Comparison of ENCODE assay signal across 28 cellular contexts in the genomic region with DNA sequence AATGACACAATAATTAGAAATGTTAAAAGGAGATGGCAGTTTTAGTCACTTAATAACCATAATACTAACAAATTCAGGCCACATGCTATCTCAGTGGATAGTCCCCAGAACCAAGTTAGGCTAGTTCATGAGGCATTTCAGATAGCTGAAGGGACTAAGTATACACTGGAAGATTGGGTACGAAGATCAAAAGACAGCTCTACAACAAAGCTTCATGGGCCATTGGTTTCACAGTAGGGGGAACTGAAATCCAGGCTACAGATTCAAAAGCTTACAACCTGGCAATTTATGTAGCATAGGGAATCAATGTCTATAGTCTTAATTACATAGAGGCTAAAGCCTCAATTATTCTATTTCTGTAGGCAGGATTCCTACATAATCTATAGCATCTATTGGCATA.
"Had no signal": no experiment of that assay in that cellular context is flagged by ENCODE, and none has a peak within 500 bp of the region (broad histone marks: within the 10 kb centered on the region; RNA-seq: fewer than 3 reads in every experiment).

No MANE protein-coding gene starts in this region.

- H3K27ac ChIP-seq: left lung, lower lobe of right lung, pancreas, prostate gland, skin epidermis, suprapubic skin, thoracic aorta, tibial artery, upper lobe of right lung had no signal

- H3K36me3 ChIP-seq: left lung, lower lobe of right lung, pancreas, prostate gland, suprapubic skin, thoracic aorta, tibial artery, upper lobe of right lung had no signal

- H3K36me3 Mint-ChIP-seq: mesothelial cell of epicardium, natural killer cell had no signal

- H3K27me3 ChIP-seq: left lung, pancreas, suprapubic skin, tibial artery, upper lobe of right lung had no signal

- H3K4me1 Mint-ChIP-seq: mesothelial cell of epicardium, nephron progenitor cell had no signal

- H3K27ac Mint-ChIP-seq: mesothelial cell of epicardium; naive B cell; natural killer cell; nephron progenitor cell; stimulated activated naive CD8-positive, alpha-beta T cell treated with anti-CD3 and anti-CD28 coated beads, Interleukin-15, Interleukin-2, amounts not matched to agents 100 ng/mL and 50 ng/mL, for 24 hours had no signal

- H3K4me3 ChIP-seq: left lung, lower lobe of right lung, pancreas, prostate gland, skin epidermis, suprapubic skin, thoracic aorta, tibial artery, upper lobe of right lung had no signal

- H3K9me3 ChIP-seq: pancreas, prostate gland, suprapubic skin, thoracic aorta, tibial artery, upper lobe of right lung had no signal

- H3K9me3 Mint-ChIP-seq: natural killer cell; stimulated activated naive CD8-positive, alpha-beta T cell treated with anti-CD3 and anti-CD28 coated beads, Interleukin-15, Interleukin-2, amounts not matched to agents 100 ng/mL and 50 ng/mL, for 24 hours had no signal

- DNase-seq: kidney glomerular epithelial cell; left cardiac atrium; left lung; lower lobe of right lung; mesendoderm; naive B cell; natural killer cell; nephron progenitor cell; nucleus accumbens; pancreas; posterior cingulate gyrus; retina; right cardiac atrium; stimulated activated CD4-positive, alpha-beta T cell treated with anti-CD3 and anti-CD28 coated beads, Interleukin-12 subunit alpha, Interleukin-12 subunit beta, amount 100 ng/mL, for 4 hours; stimulated activated CD4-positive, alpha-beta T cell treated with anti-CD3 and anti-CD28 coated beads, Interleukin-15, amount 100 ng/mL, for 24 hours; stimulated activated CD4-positive, alpha-beta T cell treated with anti-CD3 and anti-CD28 coated beads, Interleukin-2, amount 100 ng/mL, for 24 hours; stimulated activated CD4-positive, alpha-beta T cell treated with anti-CD3 and anti-CD28 coated beads, Interleukin-4, amount 100 ng/mL, for 1 hour; stimulated activated naive CD4-positive, alpha-beta T cell; tibial artery; trophoblast cell; upper lobe of right lung had no signal

- H3K4me1 ChIP-seq: left lung, lower lobe of right lung, pancreas, prostate gland, suprapubic skin, tibial artery, upper lobe of right lung had no signal

- ATAC-seq: left cardiac atrium, left lung, lower lobe of right lung, natural killer cell, pancreas, right cardiac atrium, sciatic nerve, upper lobe of right lung had no signal

- H3K4me3 Mint-ChIP-seq: mesothelial cell of epicardium; naive B cell; natural killer cell; nephron progenitor cell; stimulated activated naive CD8-positive, alpha-beta T cell treated with anti-CD3 and anti-CD28 coated beads, Interleukin-15, Interleukin-2, amounts not matched to agents 100 ng/mL and 50 ng/mL, for 24 hours had no signal
